ENCODE assay signal across 8 cellular contexts in genomic region chr2:128319457-128319772, GRCh38. TPM values are rescaled to one million over a fixed set of nuclear protein-coding genes. Genes with fewer than 3 reads are reported as not detected.
A peak's percentile ranks its signal among the peaks of the same experiment; 100 is the strongest.
DNase-seq lines count a peak whose midpoint lies in the region; ATAC-seq and TF ChIP-seq lines count a peak whose summit lies in the region.

No MANE protein-coding gene starts in this region.

- DNase-seq in GM06990 (ENCODE audit: extremely low read depth, insufficient read length): no peak
- no peak for DNase-seq in T-helper 17 cell
- no peak for DNase-seq in glutamatergic neuron
- no peak for DNase-seq in NCI-H146 treated with DMSO at 0.1 percent for 48 hours (lab: John Stamatoyannopoulos, UW; ENCODE audit: unreplicated experiment)
- no peak for DNase-seq in NCI-H510A treated with DMSO at 0.1 percent for 48 hours (lab: John Stamatoyannopoulos, UW)

- no peak overlapping the region for H3K9ac ChIP-seq in rectal smooth muscle tissue (ENCODE audit: low read length)

- no peaks in the 10 kb centered on the region for H3K27me3 Mint-ChIP-seq in T-helper 17 cell
- H3K27me3 Mint-ChIP-seq in glutamatergic neuron (ENCODE audit: unreplicated experiment): peaks cover 10% of the 10 kb centered on the region

- no peak for ATAC-seq in T-helper 17 cell
- ATAC-seq in HG03095 (IDR thresholded peaks at IDR 0.05; ENCODE audit: unreplicated experiment): no peak
- ATAC-seq in GM21360 (IDR thresholded peaks at IDR 0.05; ENCODE audit: unreplicated experiment): no peak

- peaks cover 12% of the 10 kb centered on the region for H3K4me1 ChIP-seq in rectal smooth muscle tissue (ENCODE audit: control insufficient read depth, insufficient read depth, low read length)

- H3K4me1 Mint-ChIP-seq in T-helper 17 cell (peaks cover 30% of the 10 kb centered on the region), glutamatergic neuron (ENCODE audit: low read depth, unreplicated experiment) (peaks cover 18% of the 10 kb centered on the region)

- H3K27ac ChIP-seq in rectal smooth muscle tissue (ENCODE audit: low read depth, low read length): no peak overlapping the region

- H3K27me3 ChIP-seq in GM06990 (replicated peaks; ENCODE audit: control insufficient read depth, insufficient read depth, low read length) (no peaks in the 10 kb centered on the region; the same call in 1 of the 2 replicates), rectal smooth muscle tissue (ENCODE audit: control insufficient read depth, insufficient read depth, low read length) (no peaks in the 10 kb centered on the region)

- H3K36me3 Mint-ChIP-seq in T-helper 17 cell (ENCODE audit: low read depth) (no peaks in the 10 kb centered on the region), glutamatergic neuron (ENCODE audit: unreplicated experiment) (no peaks in the 10 kb centered on the region)

- H3K9me3 ChIP-seq in T-helper 17 cell (ENCODE audit: control insufficient read depth, low read length, poor library complexity, severe bottlenecking): no peaks in the 10 kb centered on the region

- no peaks in the 10 kb centered on the region; the same call in 1 of the 2 replicates for H3K36me3 ChIP-seq in GM06990 (ENCODE audit: control insufficient read depth, insufficient read depth, low read length)
- peaks cover 2% of the 10 kb centered on the region for H3K36me3 ChIP-seq in rectal smooth muscle tissue (ENCODE audit: control insufficient read depth, insufficient read depth, low read length)

- TF ChIP-seq CTCF in GM06990 (IDR thresholded peaks at IDR 0.05; ENCODE audit: insufficient read depth, low read length, poor library complexity, severe bottlenecking) (no peak), glutamatergic neuron (IDR thresholded peaks at IDR 0.05; ENCODE audit: partially characterized antibody, unreplicated experiment) (no peak)

- H3K4me3 Mint-ChIP-seq in T-helper 17 cell (peak overlapping the region; percentile 80), glutamatergic neuron (ENCODE audit: unreplicated experiment) (peak overlapping the region; percentile 70)

- H3K9me3 Mint-ChIP-seq in glutamatergic neuron (ENCODE audit: unreplicated experiment): peaks cover 9% of the 10 kb centered on the region

- H3K4me3 ChIP-seq in GM06990 (replicated peaks; ENCODE audit: low read depth, low read length) (peak overlapping the region; percentile 64), rectal smooth muscle tissue (ENCODE audit: low read length) (peak overlapping the region; percentile 76)

- H3K27ac Mint-ChIP-seq in T-helper 17 cell: no peak overlapping the region
- no peak overlapping the region for H3K27ac Mint-ChIP-seq in glutamatergic neuron (ENCODE audit: unreplicated experiment)

RNA-seq across cellular contexts. Expression of gene HS6ST1, which starts 0.7 kb away (rescaled TPM):
- total RNA-seq in T-helper 17 cell: 10 to 100 TPM; 12.5 to 12.9 TPM
- total RNA-seq in glutamatergic neuron (ENCODE audit: unreplicated experiment): 173 TPM

Comparison
In these comparisons a context has a peak if more than half of its experiments do, and no peak if none do; other contexts are left out.
1. RNA of gene HS6ST1, which starts 0.7 kb away (total RNA-seq): 173 TPM in glutamatergic neuron (single experiment); 12.5 to 12.9 TPM in T-helper 17 cell; every median in the first group is over 10 times any median in the second.